In the genomic region with DNA sequence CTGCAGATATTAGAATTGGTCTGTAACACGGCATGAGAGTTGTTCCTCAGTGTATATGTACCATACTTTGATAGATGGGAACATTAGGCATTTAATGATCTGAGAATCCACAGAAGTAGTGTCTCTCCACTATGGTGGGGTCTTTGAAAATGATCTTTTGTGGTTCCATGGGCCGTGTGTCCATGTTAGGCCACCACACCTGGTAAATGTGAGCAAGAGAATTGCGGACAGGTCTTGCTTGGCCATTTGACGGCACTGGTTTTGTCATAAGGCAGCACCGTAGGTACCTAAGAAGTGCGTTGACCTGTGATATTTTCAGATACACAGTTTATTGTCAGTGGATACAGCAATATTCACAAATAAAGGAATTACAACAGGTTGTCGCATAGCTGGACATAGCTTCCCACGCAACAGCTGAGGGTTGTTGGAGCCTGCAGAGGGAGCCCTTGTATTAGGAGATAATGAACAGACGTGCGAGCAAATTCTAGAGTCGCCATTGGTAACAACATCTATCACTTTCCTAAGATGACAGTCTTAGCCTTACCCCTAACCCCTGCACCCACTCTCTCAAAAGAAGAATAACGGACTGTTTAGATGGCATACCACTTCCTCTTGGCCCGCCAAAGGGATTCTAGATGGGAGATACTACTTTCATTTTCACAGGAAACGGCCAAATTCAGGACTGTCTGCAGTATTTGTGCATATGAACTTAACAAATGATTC, we compare ENCODE assay signal across 8 cellular contexts.
DNase-seq lines count a peak whose midpoint lies in the region; ATAC-seq, FAIRE-seq and TF ChIP-seq lines count a peak whose summit lies in the region.

No MANE protein-coding gene starts in this region.

- H3K27me3 ChIP-seq in bronchial epithelial cell (ENCODE audit: control insufficient read depth, insufficient read depth, low read length) (no peaks in the 10 kb centered on the region), spleen (replicated peaks in 1 of 7) (no peaks in the 10 kb centered on the region)

- no peaks in the 10 kb centered on the region for H3K9me3 ChIP-seq in spleen

- ATAC-seq in GM18505 (IDR thresholded peaks at IDR 0.05; ENCODE audit: unreplicated experiment) (peak; percentile 80), HG02973 (IDR thresholded peaks at IDR 0.05; ENCODE audit: unreplicated experiment) (peak; percentile 82)

- intact Hi-C loops in spleen (cut with DNase I; ENCODE audit: low total_unique reads): loop anchor here (10.0 kb wide), 1 partner anchor 240 kb away; a partner anchor contains a TSS

- peak; percentile 70 for DNase-seq in NCI-H1694 (lab: John Stamatoyannopoulos, UW)
- peak; percentile 8 for DNase-seq in T-helper 2 cell treated with Interferon-gamma antibody and Interleukin-4, amounts not matched to agents 5 μg/mL and 100 μg/mL, for 36 hours (ENCODE audit: low spot score)
- peak; percentile 57 for DNase-seq in bronchial epithelial cell (ENCODE audit: low read depth)
- DNase-seq in islet precursor cell: peak; percentile 69
- DNase-seq in spleen: no peak

- H3K4me1 Mint-ChIP-seq in T-helper 2 cell treated with Interferon-gamma antibody and Interleukin-4, amounts not matched to agents 5 μg/mL and 100 μg/mL, for 36 hours (ENCODE audit: low read depth): peaks cover 8% of the 10 kb centered on the region

- H3K27ac ChIP-seq in spleen: peak overlapping the region in 6 of 8 donors; percentile 11 to 69 (median 54)

- H3K9me3 Mint-ChIP-seq in T-helper 2 cell treated with Interferon-gamma antibody and Interleukin-4, amounts not matched to agents 5 μg/mL and 100 μg/mL, for 36 hours: no peaks in the 10 kb centered on the region

- peak overlapping the region; percentile 67 for H3K4me3 Mint-ChIP-seq in T-helper 2 cell treated with Interferon-gamma antibody and Interleukin-4, amounts not matched to agents 5 μg/mL and 100 μg/mL, for 36 hours

- 34 to 40% (median 36%) methylated on average over 14 of the region's 14 CpGs for WGBS in spleen, 5 donors

- TF ChIP-seq POLR2A in GM18505 (IDR thresholded peaks at IDR 0.05; ENCODE audit: borderline replicate concordance, extremely low read depth, insufficient read depth, insufficient read length): no peak
- no peak for TF ChIP-seq POLR2A in spleen (IDR thresholded peaks at IDR 0.05)

- H3K4me1 ChIP-seq in spleen: peaks cover 0 to 14% (median 9%) of the 10 kb centered on the region in 6 donors

- peak overlapping the region; percentile 33 for H3K4me3 ChIP-seq in bronchial epithelial cell (ENCODE audit: low read depth, low read length)
- peak overlapping the region; percentile 22 to 73 (median 39) for H3K4me3 ChIP-seq in spleen

- FAIRE-seq in A204.1 (lab: Jason Lieb, UNC) (peak; percentile 73), bronchial epithelial cell (lab: Jason Lieb, UNC) (no peak)

- H3K36me3 ChIP-seq in bronchial epithelial cell (ENCODE audit: control insufficient read depth, insufficient read depth, low read length): no peaks in the 10 kb centered on the region
- H3K36me3 ChIP-seq in spleen: no peaks in the 10 kb centered on the region

- no peak overlapping the region for H3K27ac Mint-ChIP-seq in T-helper 2 cell treated with Interferon-gamma antibody and Interleukin-4, amounts not matched to agents 5 μg/mL and 100 μg/mL, for 36 hours

- H3K27me3 Mint-ChIP-seq in T-helper 2 cell treated with Interferon-gamma antibody and Interleukin-4, amounts not matched to agents 5 μg/mL and 100 μg/mL, for 36 hours (ENCODE audit: low read depth): peaks cover 11% of the 10 kb centered on the region

- H3K36me3 Mint-ChIP-seq in T-helper 2 cell treated with Interferon-gamma antibody and Interleukin-4, amounts not matched to agents 5 μg/mL and 100 μg/mL, for 36 hours (ENCODE audit: low read depth): no peaks in the 10 kb centered on the region

- TF ChIP-seq CTCF in bronchial epithelial cell (IDR thresholded peaks at IDR 0.05; ENCODE audit: insufficient read depth, low read length, severe bottlenecking): peak; percentile 89
- peak; percentile 21 to 77 (median 65) for TF ChIP-seq CTCF in spleen (IDR thresholded peaks at IDR 0.05 in 8 of 11, conservative IDR thresholded peaks at IDR 0.05 in 3 of 11)
